Comparison of ENCODE assay signal across 11 cellular contexts in genomic region chr1:59043796-59044195, GRCh38.
DNase-seq lines count a peak whose midpoint lies in the region; ATAC-seq, FAIRE-seq and TF ChIP-seq lines count a peak whose summit lies in the region.
"Had no signal": no experiment of that assay in that cellular context is flagged by ENCODE, and none has a peak within 500 bp of the region (broad histone marks: within the 10 kb centered on the region; RNA-seq: fewer than 3 reads in every experiment).

No MANE protein-coding gene starts in this region.

- TF ChIP-seq POLR2A in gastroesophageal sphincter (IDR thresholded peaks at IDR 0.05), result no peak

- H3K36me3 Mint-ChIP-seq in CD8-positive, alpha-beta memory T cell, result no peaks in the 10 kb centered on the region
- H3K36me3 Mint-ChIP-seq: activated naive CD4-positive, alpha-beta T cell treated with anti-CD3 and anti-CD28 coated beads, Interleukin-2, amount 50 U/mL, for 24 hours had no signal

- no peaks in the 10 kb centered on the region for H3K79me2 ChIP-seq in parathyroid adenoma

- peaks cover 38% of the 10 kb centered on the region for H3K4me1 ChIP-seq in CD8-positive, alpha-beta memory T cell (ENCODE audit: insufficient read depth, low read length)
- H3K4me1 ChIP-seq in gastroesophageal sphincter, result peaks cover 0 to 17% (median 0%) of the 10 kb centered on the region in 3 donors
- H3K4me1 ChIP-seq in parathyroid adenoma, result peaks cover 37% of the 10 kb centered on the region

- H3K4me3 ChIP-seq in CD8-positive, alpha-beta memory T cell (ENCODE audit: low read length), result no peak overlapping the region
- H3K4me3 ChIP-seq in gastroesophageal sphincter, result no peak overlapping the region
- H3K4me3 ChIP-seq in parathyroid adenoma (ENCODE audit: low read depth, low read length), result no peak overlapping the region
- H3K4me3 ChIP-seq: upper lobe of left lung had no signal

- ATAC-seq in gastroesophageal sphincter (peak; percentile 86), HG02623 (IDR thresholded peaks at IDR 0.05; ENCODE audit: unreplicated experiment) (no peak), GM18502 (IDR thresholded peaks at IDR 0.05; ENCODE audit: poor library complexity, unreplicated experiment) (no peak)
- ATAC-seq: Panc1 had no signal

- H3K27me3 ChIP-seq in CD8-positive, alpha-beta memory T cell (ENCODE audit: insufficient read depth, low read length, poor library complexity, severe bottlenecking), result no peaks in the 10 kb centered on the region
- no peaks in the 10 kb centered on the region for H3K27me3 ChIP-seq in gastroesophageal sphincter
- no peaks in the 10 kb centered on the region for H3K27me3 ChIP-seq in parathyroid adenoma (ENCODE audit: control insufficient read depth, insufficient read depth, low read length)
- H3K27me3 ChIP-seq: upper lobe of left lung had no signal

- H3K27ac Mint-ChIP-seq in CD8-positive, alpha-beta memory T cell, result peak overlapping the region in 4 of 8 donors; percentile 27 to 88 (median 85)
- H3K27ac Mint-ChIP-seq: activated naive CD4-positive, alpha-beta T cell treated with anti-CD3 and anti-CD28 coated beads, Interleukin-2, amount 50 U/mL, for 24 hours had no signal

- no peaks in the 10 kb centered on the region for H3K9me3 ChIP-seq in CD8-positive, alpha-beta memory T cell (ENCODE audit: low read length)
- H3K9me3 ChIP-seq in gastroesophageal sphincter, result no peaks in the 10 kb centered on the region
- H3K9me3 ChIP-seq in parathyroid adenoma (ENCODE audit: control insufficient read depth, low read length), result no peaks in the 10 kb centered on the region
- H3K9me3 ChIP-seq: upper lobe of left lung had no signal

- TF ChIP-seq CTCF in gastroesophageal sphincter (IDR thresholded peaks at IDR 0.05) (no peak), parathyroid adenoma (IDR thresholded peaks at IDR 0.05) (no peak), D721Med (IDR thresholded peaks at IDR 0.05; ENCODE audit: insufficient read depth, missing control alignments) (no peak)

- no peaks in the 10 kb centered on the region for H3K9me3 Mint-ChIP-seq in CD8-positive, alpha-beta memory T cell
- H3K9me3 Mint-ChIP-seq: activated naive CD4-positive, alpha-beta T cell treated with anti-CD3 and anti-CD28 coated beads, Interleukin-2, amount 50 U/mL, for 24 hours had no signal

- H3K9ac ChIP-seq in parathyroid adenoma, result no peak overlapping the region

- no peaks in the 10 kb centered on the region for H3K36me3 ChIP-seq in CD8-positive, alpha-beta memory T cell (ENCODE audit: insufficient read depth, low read length)
- H3K36me3 ChIP-seq in gastroesophageal sphincter (no peaks in the 10 kb centered on the region), parathyroid adenoma (ENCODE audit: control insufficient read depth, insufficient read depth, low read length) (no peaks in the 10 kb centered on the region)
- H3K36me3 ChIP-seq: upper lobe of left lung had no signal

- no peak overlapping the region for H3K4me2 ChIP-seq in parathyroid adenoma (ENCODE audit: low read length)

- H3K4me3 Mint-ChIP-seq in CD8-positive, alpha-beta memory T cell, result peak overlapping the region in 1 of 7 donors; percentile 29
- H3K4me3 Mint-ChIP-seq: activated naive CD4-positive, alpha-beta T cell treated with anti-CD3 and anti-CD28 coated beads, Interleukin-2, amount 50 U/mL, for 24 hours had no signal

- no peaks in the 10 kb centered on the region for H3K27me3 Mint-ChIP-seq in CD8-positive, alpha-beta memory T cell
- H3K27me3 Mint-ChIP-seq: activated naive CD4-positive, alpha-beta T cell treated with anti-CD3 and anti-CD28 coated beads, Interleukin-2, amount 50 U/mL, for 24 hours had no signal

- no peak for DNase-seq in CD8-positive, alpha-beta memory T cell
- DNase-seq in SK-N-DZ (ENCODE audit: low spot score) (peak; percentile 35), D721Med (ENCODE audit: insufficient read length, low spot score) (no peak)
- no peak for DNase-seq in activated CD4-positive, alpha-beta T cell treated with anti-CD3 and anti-CD28 coated beads for 4 hours
- DNase-seq: upper lobe of left lung had no signal

- no peak for TF ChIP-seq EP300 in gastroesophageal sphincter (IDR thresholded peaks at IDR 0.05)

- H2AFZ ChIP-seq in parathyroid adenoma, result no peak overlapping the region

- POLR2A ChIA-PET in CD8-positive, alpha-beta memory T cell (lab: Charles Lee), result no interaction called here

- no peak for FAIRE-seq in D721Med (lab: Jason Lieb, UNC)

- H3K27ac ChIP-seq in CD8-positive, alpha-beta memory T cell (ENCODE audit: low read depth, low read length), result peak overlapping the region; percentile 17
- H3K27ac ChIP-seq in gastroesophageal sphincter, result peak overlapping the region in 3 of 4 donors; percentile 43 to 53 (median 51)
- peak overlapping the region; percentile 88 for H3K27ac ChIP-seq in parathyroid adenoma

- peaks cover 50 to 58% (median 57%) of the 10 kb centered on the region in 3 donors for H3K4me1 Mint-ChIP-seq in CD8-positive, alpha-beta memory T cell

- WGBS in gastroesophageal sphincter (ENCODE audit: low coverage in 1 of 2), 2 donors, result 28 to 48% methylated on average over 3 to 4 of the region's 4 CpGs

- CTCF ChIA-PET in CD8-positive, alpha-beta memory T cell (lab: Charles Lee), result interaction anchor here (1.1 kb wide), 1 partner anchor 262 kb away, joined by 3 read pairs; no protein-coding TSS in a partner anchor

Comparison
In these comparisons a context has a peak if more than half of its experiments do, and no peak if none do; other contexts are left out.
1. H3K27ac ChIP-seq: peak in every context shown above with its lines; median percentile 88 in parathyroid adenoma; 51 in gastroesophageal sphincter; 17 in CD8-positive, alpha-beta memory T cell.